26 cellular contexts compared by ENCODE assay signal in genomic region chr16:69939821-69940585, GRCh38. TPM values are rescaled to one million over a fixed set of nuclear protein-coding genes. Genes with fewer than 3 reads are reported as not detected.
DNase-seq lines count a peak whose midpoint lies in the region; ATAC-seq and TF ChIP-seq lines count a peak whose summit lies in the region.
"Had no signal": no experiment of that assay in that cellular context is flagged by ENCODE, and none has a peak within 500 bp of the region (broad histone marks: within the 10 kb centered on the region; RNA-seq: fewer than 3 reads in every experiment).

No MANE protein-coding gene starts in this region.

- peaks cover 1% of the 10 kb centered on the region for H3K36me3 Mint-ChIP-seq in activated CD8-positive, alpha-beta memory T cell treated with anti-CD3 and anti-CD28 coated beads, Interleukin-2, amount 10 ng/mL, durations not matched to agents 7 days and 5 days
- peaks cover 48% of the 10 kb centered on the region for H3K36me3 Mint-ChIP-seq in stimulated activated effector memory CD8-positive, alpha-beta T cell treated with anti-CD3 and anti-CD28 coated beads, Interleukin-12 subunit alpha, Interleukin-12 subunit beta, amount 100 ng/mL, for 72 hours

- H3K27ac ChIP-seq in coronary artery: peak overlapping the region; percentile 25 to 81
- H3K27ac ChIP-seq: 22Rv1, GM23248, HL-60 had no signal

- H3K4me3 ChIP-seq in coronary artery: no peak overlapping the region
- H3K4me3 ChIP-seq: GM12878, GM23248, HAP-1, MG63 had no signal

- DNase-seq in activated CD8-positive, alpha-beta memory T cell treated with anti-CD3 and anti-CD28 coated beads, Interleukin-2, amount 10 ng/mL, durations not matched to agents 7 days and 5 days: peak; percentile 33
- no peak for DNase-seq in activated CD8-positive, alpha-beta memory T cell treated with anti-CD3 and anti-CD28 coated beads, Interleukin-2, amount 50 U/mL, for 4 hours
- DNase-seq in 8988T (peak; percentile 20), coronary artery (ENCODE audit: low spot score) (no peak), G401 (ENCODE audit: low spot score) (no peak), NCI-H2171 (lab: John Stamatoyannopoulos, UW) (no peak)
- no peak for DNase-seq in stimulated activated effector memory CD8-positive, alpha-beta T cell treated with anti-CD3 and anti-CD28 coated beads, Interleukin-12 subunit alpha, Interleukin-12 subunit beta, amount 100 ng/mL, for 72 hours (ENCODE audit: low spot score in 2 of 2)
- no peak for DNase-seq in activated CD4-positive, alpha-beta T cell treated with anti-CD3 and anti-CD28 coated beads, Interleukin-2, amount 50 U/mL, for 48 hours
- DNase-seq: BE2C; Calu3; CD4-positive, alpha-beta memory T cell; GM23248; Karpas-422; MG63; NCI-H1048; NCI-H1436; NCI-H1930; NCI-H345; NCI-H524 treated with DMSO at 0.1 percent for 48 hours; PC-3; RPMI8226; SIG-M5 had no signal

- no peak overlapping the region for H3K4me3 Mint-ChIP-seq in activated CD8-positive, alpha-beta memory T cell treated with anti-CD3 and anti-CD28 coated beads, Interleukin-2, amount 10 ng/mL, durations not matched to agents 7 days and 5 days
- H3K4me3 Mint-ChIP-seq in stimulated activated effector memory CD8-positive, alpha-beta T cell treated with anti-CD3 and anti-CD28 coated beads, Interleukin-12 subunit alpha, Interleukin-12 subunit beta, amount 100 ng/mL, for 72 hours: no peak overlapping the region
- H3K4me3 Mint-ChIP-seq: CD4-positive, alpha-beta memory T cell had no signal

- no peaks in the 10 kb centered on the region for H3K4me1 Mint-ChIP-seq in activated CD8-positive, alpha-beta memory T cell treated with anti-CD3 and anti-CD28 coated beads, Interleukin-2, amount 10 ng/mL, durations not matched to agents 7 days and 5 days
- no peaks in the 10 kb centered on the region for H3K4me1 Mint-ChIP-seq in stimulated activated effector memory CD8-positive, alpha-beta T cell treated with anti-CD3 and anti-CD28 coated beads, Interleukin-12 subunit alpha, Interleukin-12 subunit beta, amount 100 ng/mL, for 72 hours

- no peak for ATAC-seq in activated CD8-positive, alpha-beta memory T cell treated with anti-CD3 and anti-CD28 coated beads, Interleukin-2, amount 10 ng/mL, durations not matched to agents 7 days and 5 days
- no peak for ATAC-seq in stimulated activated effector memory CD8-positive, alpha-beta T cell treated with anti-CD3 and anti-CD28 coated beads, Interleukin-12 subunit alpha, Interleukin-12 subunit beta, amount 100 ng/mL, for 72 hours
- ATAC-seq: GM12878, PC-3 had no signal

- TF ChIP-seq CTCF in coronary artery (IDR thresholded peaks at IDR 0.05): no peak

- H3K27ac Mint-ChIP-seq in activated CD8-positive, alpha-beta memory T cell treated with anti-CD3 and anti-CD28 coated beads, Interleukin-2, amount 10 ng/mL, durations not matched to agents 7 days and 5 days: no peak overlapping the region
- H3K27ac Mint-ChIP-seq in stimulated activated effector memory CD8-positive, alpha-beta T cell treated with anti-CD3 and anti-CD28 coated beads, Interleukin-12 subunit alpha, Interleukin-12 subunit beta, amount 100 ng/mL, for 72 hours: peak overlapping the region; percentile 52
- H3K27ac Mint-ChIP-seq: CD4-positive, alpha-beta memory T cell had no signal

- CTCF ChIA-PET in activated CD8-positive, alpha-beta memory T cell treated with anti-CD3 and anti-CD28 coated beads, Interleukin-2, amount 10 ng/mL, durations not matched to agents 7 days and 5 days (lab: Charles Lee): no interaction called here

- in situ Hi-C loops in G401 (cut with HindIII; ENCODE audit: low sequenced_read_pairs): no loop called here

- no peaks in the 10 kb centered on the region for H3K27me3 Mint-ChIP-seq in activated CD8-positive, alpha-beta memory T cell treated with anti-CD3 and anti-CD28 coated beads, Interleukin-2, amount 10 ng/mL, durations not matched to agents 7 days and 5 days
- H3K27me3 Mint-ChIP-seq: CD4-positive, alpha-beta memory T cell had no signal

- H3K9me3 Mint-ChIP-seq in activated CD8-positive, alpha-beta memory T cell treated with anti-CD3 and anti-CD28 coated beads, Interleukin-2, amount 10 ng/mL, durations not matched to agents 7 days and 5 days (ENCODE audit: low read depth): no peaks in the 10 kb centered on the region
- H3K9me3 Mint-ChIP-seq in stimulated activated effector memory CD8-positive, alpha-beta T cell treated with anti-CD3 and anti-CD28 coated beads, Interleukin-12 subunit alpha, Interleukin-12 subunit beta, amount 100 ng/mL, for 72 hours: no peaks in the 10 kb centered on the region
- H3K9me3 Mint-ChIP-seq: CD4-positive, alpha-beta memory T cell had no signal

RNA-seq across cellular contexts. Expression of gene CLEC18A, which starts 11.1 kb away (rescaled TPM):
- total RNA-seq in activated CD8-positive, alpha-beta memory T cell treated with anti-CD3 and anti-CD28 coated beads, Interleukin-2, amount 10 ng/mL, durations not matched to agents 7 days and 5 days: under 1 TPM; 0.29 to 0.61 TPM
- 0.10 and 1.7 TPM in 2 replicates for total RNA-seq in G401 (2014; rRNA removed; shearing (Covaris generic))

Comparison
In these comparisons a context has a peak if more than half of its experiments do, and no peak if none do; other contexts are left out.
1. DNase-seq: peak in activated CD8-positive, alpha-beta memory T cell treated with anti-CD3 and anti-CD28 coated beads, Interleukin-2, amount 10 ng/mL, durations not matched to agents 7 days and 5 days (single experiment) and 8988T (single experiment); none in activated CD8-positive, alpha-beta memory T cell treated with anti-CD3 and anti-CD28 coated beads, Interleukin-2, amount 50 U/mL, for 4 hours (single experiment), coronary artery (single experiment), stimulated activated effector memory CD8-positive, alpha-beta T cell treated with anti-CD3 and anti-CD28 coated beads, Interleukin-12 subunit alpha, Interleukin-12 subunit beta, amount 100 ng/mL, for 72 hours (0 of 2), activated CD4-positive, alpha-beta T cell treated with anti-CD3 and anti-CD28 coated beads, Interleukin-2, amount 50 U/mL, for 48 hours (0 of 2), G401 (single experiment) and NCI-H2171 (single experiment).